ENCODE assay signal across 9 cellular contexts in the genomic region with DNA sequence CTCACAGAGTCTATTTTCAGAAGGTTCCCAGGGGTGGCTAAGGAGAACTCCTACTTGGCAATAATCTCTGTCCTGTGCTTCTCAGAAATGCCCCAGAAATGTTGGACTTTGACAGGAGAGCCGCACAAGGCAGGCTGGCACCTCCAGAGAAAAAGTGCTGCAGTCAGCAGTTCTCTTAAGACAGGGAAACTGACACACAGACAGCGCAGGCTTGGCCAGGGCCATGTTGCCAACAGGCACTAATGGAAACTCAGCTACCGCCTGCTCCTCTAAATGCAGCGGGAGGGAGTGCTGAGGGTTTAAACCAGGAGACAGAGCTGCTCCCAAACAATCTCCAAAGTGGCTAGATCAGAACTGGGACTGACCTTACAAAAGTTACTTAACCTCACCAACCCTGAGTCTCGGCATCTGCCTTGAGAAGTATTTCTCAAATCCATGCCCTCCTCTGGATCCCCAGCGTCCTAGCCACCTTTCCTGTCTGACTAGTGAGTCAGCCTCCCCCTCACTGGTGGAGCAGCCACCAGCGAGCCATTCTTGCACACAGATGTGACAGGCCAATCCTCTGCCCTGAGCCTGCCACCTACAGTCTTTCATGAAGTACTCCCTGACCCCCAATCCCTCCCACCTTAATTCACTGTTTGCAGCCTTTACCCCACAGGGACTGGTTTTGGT.
DNase-seq lines count a peak whose midpoint lies in the region; ATAC-seq and TF ChIP-seq lines count a peak whose summit lies in the region.
"Had no signal": no experiment of that assay in that cellular context is flagged by ENCODE, and none has a peak within 500 bp of the region (broad histone marks: within the 10 kb centered on the region; RNA-seq: fewer than 3 reads in every experiment).

No MANE protein-coding gene starts in this region.

- H3K27ac ChIP-seq in SK-N-SH (ENCODE audit: low read depth in 2 of 2, low read length in 1 of 2): peak overlapping the region in 1 of 2 experiments; percentile 33; a peak in 1 of 4 replicates
- peak overlapping the region; percentile 73 for H3K27ac ChIP-seq in epithelial cell of prostate
- no peak overlapping the region for H3K27ac ChIP-seq in MM.1S (ENCODE audit: low read length)

- H3K9me3 ChIP-seq in SK-N-SH (no peaks in the 10 kb centered on the region), MM.1S (replicated peaks; ENCODE audit: insufficient read depth, low read length) (no peaks in the 10 kb centered on the region)

- no peak overlapping the region for H3K9ac ChIP-seq in SK-N-SH
- H3K9ac ChIP-seq in MM.1S (ENCODE audit: low read length): no peak overlapping the region

- H3K4me3 ChIP-seq in SK-N-SH (ENCODE audit: low read depth in 2 of 2, low read length in 1 of 2) (no peak overlapping the region), MM.1S (ENCODE audit: low read length) (no peak overlapping the region)

- TF ChIP-seq CTCF in SK-N-SH (IDR thresholded peaks at IDR 0.05) (no peak), MM.1S (IDR thresholded peaks at IDR 0.05; ENCODE audit: low read length) (no peak)

- peaks cover 27 to 69% of the 10 kb centered on the region in 2 experiments for H3K36me3 ChIP-seq in SK-N-SH (replicated peaks in 1 of 2; ENCODE audit: control insufficient read depth in 1 of 2, insufficient read depth in 2 of 2, low read length in 1 of 2)
- H3K36me3 ChIP-seq in MM.1S (replicated peaks; ENCODE audit: insufficient read depth, low read length): peaks cover 10% of the 10 kb centered on the region

- H3K27me3 ChIP-seq in SK-N-SH (ENCODE audit: insufficient read depth) (no peaks in the 10 kb centered on the region), MM.1S (replicated peaks; ENCODE audit: insufficient read depth, low read length) (no peaks in the 10 kb centered on the region)

- H3F3A ChIP-seq in SK-N-SH (replicated peaks; ENCODE audit: insufficient read depth) (peaks cover 6% of the 10 kb centered on the region), MM.1S (ENCODE audit: insufficient read depth, low read length) (no peaks in the 10 kb centered on the region)

- H2AFZ ChIP-seq in SK-N-SH (ENCODE audit: low read depth) (no peak overlapping the region), MM.1S (ENCODE audit: low read length) (no peak overlapping the region)

- CTCF ChIA-PET in SK-N-SH (lab: Yijun Ruan, JAX): no interaction called here

- POLR2A ChIA-PET in SK-N-SH (lab: Yijun Ruan, JAX): no interaction called here

- no peak for TF ChIP-seq EP300 in SK-N-SH (IDR thresholded peaks at IDR 0.05; ENCODE audit: borderline replicate concordance in 1 of 2, low read depth in 1 of 2, low read length in 1 of 2)

- intact Hi-C loops in sciatic nerve (cut with DNase I): no loop called here

- H3K4me1 ChIP-seq in SK-N-SH (ENCODE audit: control insufficient read depth in 1 of 2, insufficient read depth in 2 of 2, low read depth in 1 of 2, low read length in 1 of 2) (peaks cover 2 to 13% of the 10 kb centered on the region in 2 experiments), MM.1S (ENCODE audit: low read length) (no peaks in the 10 kb centered on the region)

- H4K20me1 ChIP-seq in SK-N-SH (ENCODE audit: insufficient read depth) (no peaks in the 10 kb centered on the region), MM.1S (ENCODE audit: insufficient read depth, low read length) (no peaks in the 10 kb centered on the region)

- H3K9me2 ChIP-seq in SK-N-SH (no peaks in the 10 kb centered on the region), MM.1S (replicated peaks; ENCODE audit: insufficient read depth, low read length) (no peaks in the 10 kb centered on the region)

- no peak for TF ChIP-seq RAD21 in SK-N-SH (IDR thresholded peaks at IDR 0.05; ENCODE audit: low read length)

- ATAC-seq in sciatic nerve: peak; percentile 38
- ATAC-seq in GM18907 (IDR thresholded peaks at IDR 0.05; ENCODE audit: unreplicated experiment): no peak
- ATAC-seq in GM18511 (IDR thresholded peaks at IDR 0.05; ENCODE audit: unreplicated experiment): no peak

- DNase-seq in GM03348 (ENCODE audit: low spot score): peak; percentile 67
- DNase-seq in SK-N-SH: no peak
- DNase-seq in epithelial cell of prostate (ENCODE audit: low read depth, low spot score): no peak
- DNase-seq in sciatic nerve (ENCODE audit: low spot score): no peak
- DNase-seq in NCI-H1436 treated with DMSO at 0.1 percent for 48 hours (lab: John Stamatoyannopoulos, UW): no peak
- no peak for DNase-seq in MM.1S
- DNase-seq: naive B cell had no signal

- H3K79me2 ChIP-seq in SK-N-SH (ENCODE audit: insufficient read depth) (no peaks in the 10 kb centered on the region), MM.1S (ENCODE audit: low read length) (no peaks in the 10 kb centered on the region)

- 72% methylated on average over 6 of the region's 7 CpGs for WGBS in SK-N-SH (ENCODE audit: low lambda C conversion rate)

- H3K4me2 ChIP-seq in SK-N-SH (peak overlapping the region; percentile 53; the same call in 1 of the 2 replicates), MM.1S (ENCODE audit: low read depth, low read length) (no peak overlapping the region)

TF ChIP-seq in SK-N-SH, 30 proteins besides CTCF, POLR2A, EP300 and RAD21 (continues in another document):
- TF ChIP-seq YY1 (IDR thresholded peaks at IDR 0.05; ENCODE audit: low read depth): no peak
- TF ChIP-seq USF1 (IDR thresholded peaks at IDR 0.05; ENCODE audit: borderline replicate concordance, low read depth): no peak
- no peak for TF ChIP-seq GABPA (IDR thresholded peaks at IDR 0.05; ENCODE audit: low read depth)
- TF ChIP-seq FOXJ3 (CRISPR knock-in tag; IDR thresholded peaks at IDR 0.05): no peak
- no peak for TF ChIP-seq TCF12 (IDR thresholded peaks at IDR 0.05)
- TF ChIP-seq NFIC (IDR thresholded peaks at IDR 0.05; ENCODE audit: borderline replicate concordance): no peak
- TF ChIP-seq, protein P1, sequence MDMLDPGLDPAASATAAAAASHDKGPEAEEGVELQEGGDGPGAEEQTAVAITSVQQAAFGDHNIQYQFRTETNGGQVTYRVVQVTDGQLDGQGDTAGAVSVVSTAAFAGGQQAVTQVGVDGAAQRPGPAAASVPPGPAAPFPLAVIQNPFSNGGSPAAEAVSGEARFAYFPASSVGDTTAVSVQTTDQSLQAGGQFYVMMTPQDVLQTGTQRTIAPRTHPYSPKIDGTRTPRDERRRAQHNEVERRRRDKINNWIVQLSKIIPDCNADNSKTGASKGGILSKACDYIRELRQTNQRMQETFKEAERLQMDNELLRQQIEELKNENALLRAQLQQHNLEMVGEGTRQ (IDR thresholded peaks at IDR 0.05; ENCODE audit: borderline replicate concordance, low read depth, low read length): no peak
- no peak for TF ChIP-seq TAF1 (IDR thresholded peaks at IDR 0.05; ENCODE audit: borderline replicate concordance, low read depth, low read length)
- TF ChIP-seq, protein P2, sequence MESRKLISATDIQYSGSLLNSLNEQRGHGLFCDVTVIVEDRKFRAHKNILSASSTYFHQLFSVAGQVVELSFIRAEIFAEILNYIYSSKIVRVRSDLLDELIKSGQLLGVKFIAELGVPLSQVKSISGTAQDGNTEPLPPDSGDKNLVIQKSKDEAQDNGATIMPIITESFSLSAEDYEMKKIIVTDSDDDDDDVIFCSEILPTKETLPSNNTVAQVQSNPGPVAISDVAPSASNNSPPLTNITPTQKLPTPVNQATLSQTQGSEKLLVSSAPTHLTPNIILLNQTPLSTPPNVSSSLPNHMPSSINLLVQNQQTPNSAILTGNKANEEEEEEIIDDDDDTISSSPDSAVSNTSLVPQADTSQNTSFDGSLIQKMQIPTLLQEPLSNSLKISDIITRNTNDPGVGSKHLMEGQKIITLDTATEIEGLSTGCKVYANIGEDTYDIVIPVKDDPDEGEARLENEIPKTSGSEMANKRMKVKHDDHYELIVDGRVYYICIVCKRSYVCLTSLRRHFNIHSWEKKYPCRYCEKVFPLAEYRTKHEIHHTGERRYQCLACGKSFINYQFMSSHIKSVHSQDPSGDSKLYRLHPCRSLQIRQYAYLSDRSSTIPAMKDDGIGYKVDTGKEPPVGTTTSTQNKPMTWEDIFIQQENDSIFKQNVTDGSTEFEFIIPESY (IDR thresholded peaks at IDR 0.05; ENCODE audit: borderline replicate concordance, low read depth): no peak
- no peak for TF ChIP-seq FOXM1 (IDR thresholded peaks at IDR 0.05; ENCODE audit: low read depth)
- TF ChIP-seq POLR2AphosphoS5 (IDR thresholded peaks at IDR 0.05; ENCODE audit: low read depth, low read length): no peak
- TF ChIP-seq GATA2 (CRISPR knock-in tag; IDR thresholded peaks at IDR 0.05): no peak
- TF ChIP-seq FOSL2 (IDR thresholded peaks at IDR 0.05; ENCODE audit: borderline replicate concordance, low read depth): no peak
- no peak for TF ChIP-seq REST (IDR thresholded peaks at IDR 0.05; ENCODE audit: low read depth, low read length)
- no peak for TF ChIP-seq NRF1 (IDR thresholded peaks at IDR 0.05; ENCODE audit: low read depth, low read length)
